8 cellular contexts compared by ENCODE assay signal in genomic region chr2:9554841-9555337, GRCh38. TPM values are rescaled to one million over a fixed set of nuclear protein-coding genes. Genes with fewer than 3 reads are reported as not detected.
DNase-seq lines count a peak whose midpoint lies in the region; ATAC-seq and TF ChIP-seq lines count a peak whose summit lies in the region.

No MANE protein-coding gene starts in this region.

- ATAC-seq in lung (ENCODE audit: insufficient read depth, low FRiP score) (peak; percentile 16), HG03457 (IDR thresholded peaks at IDR 0.05; ENCODE audit: unreplicated experiment) (no peak), HG03196 (IDR thresholded peaks at IDR 0.05; ENCODE audit: unreplicated experiment) (no peak)

- no peaks in the 10 kb centered on the region for H3K27me3 Mint-ChIP-seq in T-helper 2 cell treated with Interferon-gamma antibody and Interleukin-4, amounts not matched to agents 5 μg/mL and 100 μg/mL, for 36 hours (ENCODE audit: low read depth)
- no peaks in the 10 kb centered on the region for H3K27me3 Mint-ChIP-seq in dendritic cell treated with granulocyte-macrophage colony-stimulating factor and Interleukin-4, amounts not matched to agents 40 ng/mL and 50 ng/mL, for 4 days

- no peaks in the 10 kb centered on the region for H3K4me1 ChIP-seq in lung (ENCODE audit: control insufficient read depth in 2 of 2, insufficient read depth in 2 of 2, low read length in 2 of 2)

- no peaks in the 10 kb centered on the region for H3K36me3 ChIP-seq in lung (ENCODE audit: control insufficient read depth in 2 of 2, insufficient read depth in 2 of 2, low read length in 2 of 2)

- peaks cover 9% of the 10 kb centered on the region for H3K36me3 Mint-ChIP-seq in T-helper 2 cell treated with Interferon-gamma antibody and Interleukin-4, amounts not matched to agents 5 μg/mL and 100 μg/mL, for 36 hours (ENCODE audit: low read depth)
- peaks cover 31% of the 10 kb centered on the region for H3K36me3 Mint-ChIP-seq in dendritic cell treated with granulocyte-macrophage colony-stimulating factor and Interleukin-4, amounts not matched to agents 40 ng/mL and 50 ng/mL, for 4 days (ENCODE audit: low read depth)

- H3K27ac ChIP-seq in lung (ENCODE audit: low read depth in 1 of 2, low read length in 1 of 2) = peak overlapping the region; percentile 98 to 99

- WGBS in lung, 2 donors = 1% methylated on average over 11 of the region's 11 CpGs

- TF ChIP-seq CTCF in lung (IDR thresholded peaks at IDR 0.05; ENCODE audit: control extremely low read depth, extremely low read depth) = no peak

- no peaks in the 10 kb centered on the region for H3K9me3 Mint-ChIP-seq in T-helper 2 cell treated with Interferon-gamma antibody and Interleukin-4, amounts not matched to agents 5 μg/mL and 100 μg/mL, for 36 hours
- H3K9me3 Mint-ChIP-seq in dendritic cell treated with granulocyte-macrophage colony-stimulating factor and Interleukin-4, amounts not matched to agents 40 ng/mL and 50 ng/mL, for 4 days = no peaks in the 10 kb centered on the region

- H3K4me3 ChIP-seq in lung = peak overlapping the region; percentile 69

- H3K4me3 Mint-ChIP-seq in T-helper 2 cell treated with Interferon-gamma antibody and Interleukin-4, amounts not matched to agents 5 μg/mL and 100 μg/mL, for 36 hours = peak overlapping the region; percentile 97
- peak overlapping the region; percentile 95 for H3K4me3 Mint-ChIP-seq in dendritic cell treated with granulocyte-macrophage colony-stimulating factor and Interleukin-4, amounts not matched to agents 40 ng/mL and 50 ng/mL, for 4 days

- peaks cover 41% of the 10 kb centered on the region for H3K4me1 Mint-ChIP-seq in T-helper 2 cell treated with Interferon-gamma antibody and Interleukin-4, amounts not matched to agents 5 μg/mL and 100 μg/mL, for 36 hours (ENCODE audit: low read depth)
- peaks cover 36% of the 10 kb centered on the region for H3K4me1 Mint-ChIP-seq in dendritic cell treated with granulocyte-macrophage colony-stimulating factor and Interleukin-4, amounts not matched to agents 40 ng/mL and 50 ng/mL, for 4 days (ENCODE audit: low read depth)

- DNase-seq in DMS114 treated with DMSO at 0.1 percent for 48 hours (lab: John Stamatoyannopoulos, UW; ENCODE audit: unreplicated experiment) = peak; percentile 59
- peak; percentile 45 for DNase-seq in LoVo (ENCODE audit: low spot score)
- DNase-seq in T-helper 2 cell treated with Interferon-gamma antibody and Interleukin-4, amounts not matched to agents 5 μg/mL and 100 μg/mL, for 36 hours (ENCODE audit: low spot score) = peak; percentile 33
- DNase-seq in lung (ENCODE audit: low spot score) = peak; percentile 52
- DNase-seq in stromal cell of bone marrow (ENCODE audit: low read depth) = peak; percentile 76

- intact Hi-C loops in dendritic cell treated with granulocyte-macrophage colony-stimulating factor and Interleukin-4, amounts not matched to agents 40 ng/mL and 50 ng/mL, for 4 days (cut with micrococcal nuclease) = loop anchor here (5.0 kb wide), 1 partner anchor 72 kb away; no protein-coding TSS in a partner anchor

- H3K27me3 ChIP-seq in lung (ENCODE audit: control insufficient read depth, insufficient read depth) = no peaks in the 10 kb centered on the region

- H3K27ac Mint-ChIP-seq in T-helper 2 cell treated with Interferon-gamma antibody and Interleukin-4, amounts not matched to agents 5 μg/mL and 100 μg/mL, for 36 hours = peak overlapping the region; percentile 97
- peak overlapping the region; percentile 95 for H3K27ac Mint-ChIP-seq in dendritic cell treated with granulocyte-macrophage colony-stimulating factor and Interleukin-4, amounts not matched to agents 40 ng/mL and 50 ng/mL, for 4 days

- H3K9me3 ChIP-seq in lung (ENCODE audit: control insufficient read depth in 2 of 2, insufficient read depth in 1 of 2, low read length in 1 of 2) = no peaks in the 10 kb centered on the region

RNA-seq across cellular contexts. Expression of gene ADAM17, which starts 0.7 kb away (rescaled TPM):
- total RNA-seq in lung = 10 to 100 TPM; 52.8 to 56.1 TPM
- 10 to 100 TPM; 16.8 to 29.6 TPM for polyA plus RNA-seq in lung
